In the genomic region with DNA sequence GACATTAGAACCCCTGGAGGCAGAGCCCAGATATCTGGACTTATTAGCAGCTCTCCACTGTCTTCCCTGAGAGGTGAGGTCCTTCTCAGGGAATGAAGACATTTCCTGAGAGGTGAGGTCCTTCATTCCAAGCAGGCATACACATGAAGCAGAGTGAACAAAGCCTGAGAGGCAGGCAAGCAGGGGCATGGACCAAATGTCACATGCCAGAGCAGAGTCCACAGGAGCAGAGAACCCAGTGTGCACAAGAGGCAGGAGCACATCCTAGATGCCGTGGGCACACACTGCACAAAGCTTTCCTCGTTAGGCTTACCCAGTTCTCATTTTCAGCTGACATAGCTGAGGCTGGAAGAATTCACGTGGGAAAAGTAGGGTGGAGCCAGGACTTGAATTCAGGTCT, we compare ENCODE assay signal across 20 cellular contexts.
"Had no signal": no experiment of that assay in that cellular context is flagged by ENCODE, and none has a peak within 500 bp of the region (broad histone marks: within the 10 kb centered on the region; RNA-seq: fewer than 3 reads in every experiment).

No MANE protein-coding gene starts in this region.

- H3K36me3 ChIP-seq: colonic mucosa, esophagus muscularis mucosa, gastroesophageal sphincter, left ventricle myocardium inferior, right lobe of liver, tibial nerve had no signal

- H3K79me2 ChIP-seq: parathyroid adenoma had no signal

- H3K4me1 ChIP-seq: colonic mucosa, esophagus muscularis mucosa, gastroesophageal sphincter, left ventricle myocardium inferior, parathyroid adenoma, psoas muscle, right lobe of liver, testis, tibial nerve had no signal

- DNase-seq: caudate nucleus; colonic mucosa; dermis blood vessel endothelial cell; glutamatergic neuron; islet precursor cell; left ventricle myocardium inferior; naive thymus-derived CD4-positive, alpha-beta T cell; psoas muscle; retina; right lobe of liver; stimulated activated CD4-positive, alpha-beta T cell treated with anti-CD3 and anti-CD28 coated beads, Interleukin-4, amount 100 ng/mL, for 24 hours; stimulated activated naive B cell treated with anti-CD40 and anti-IgM and Interleukin-4, amounts not matched to agents 10 μg/mL and 1 μg/mL and 100 μg/mL, for 72 hours; stimulated activated naive CD8-positive, alpha-beta T cell treated with anti-CD3 and anti-CD28 coated beads, Interleukin-15, amount 100 ng/mL, for 72 hours; testis had no signal

- ATAC-seq: gastroesophageal sphincter; naive thymus-derived CD4-positive, alpha-beta T cell; psoas muscle; stimulated activated naive B cell treated with anti-CD40 and anti-IgM and Interleukin-4, amounts not matched to agents 10 μg/mL and 1 μg/mL and 100 μg/mL, for 72 hours; stimulated activated naive CD8-positive, alpha-beta T cell treated with anti-CD3 and anti-CD28 coated beads, Interleukin-15, amount 100 ng/mL, for 72 hours had no signal

- H3K36me3 Mint-ChIP-seq: naive thymus-derived CD4-positive, alpha-beta T cell; stimulated activated naive B cell treated with anti-CD40 and anti-IgM and Interleukin-4, amounts not matched to agents 10 μg/mL and 1 μg/mL and 100 μg/mL, for 72 hours had no signal

- H3K4me1 Mint-ChIP-seq: naive thymus-derived CD4-positive, alpha-beta T cell; stimulated activated naive B cell treated with anti-CD40 and anti-IgM and Interleukin-4, amounts not matched to agents 10 μg/mL and 1 μg/mL and 100 μg/mL, for 72 hours; stimulated activated naive CD8-positive, alpha-beta T cell treated with anti-CD3 and anti-CD28 coated beads, Interleukin-15, amount 100 ng/mL, for 72 hours had no signal

- H2AFZ ChIP-seq: parathyroid adenoma had no signal

- H3K27ac Mint-ChIP-seq: naive thymus-derived CD4-positive, alpha-beta T cell; stimulated activated naive B cell treated with anti-CD40 and anti-IgM and Interleukin-4, amounts not matched to agents 10 μg/mL and 1 μg/mL and 100 μg/mL, for 72 hours; stimulated activated naive CD8-positive, alpha-beta T cell treated with anti-CD3 and anti-CD28 coated beads, Interleukin-15, amount 100 ng/mL, for 72 hours had no signal

- H3K4me3 Mint-ChIP-seq: naive thymus-derived CD4-positive, alpha-beta T cell; stimulated activated naive B cell treated with anti-CD40 and anti-IgM and Interleukin-4, amounts not matched to agents 10 μg/mL and 1 μg/mL and 100 μg/mL, for 72 hours; stimulated activated naive CD8-positive, alpha-beta T cell treated with anti-CD3 and anti-CD28 coated beads, Interleukin-15, amount 100 ng/mL, for 72 hours had no signal

- H3K4me3 ChIP-seq: colonic mucosa, esophagus muscularis mucosa, gastroesophageal sphincter, left ventricle myocardium inferior, lung, psoas muscle, right lobe of liver, testis, tibial nerve had no signal

- H3K27ac ChIP-seq: colonic mucosa, esophagus muscularis mucosa, gastroesophageal sphincter, left ventricle myocardium inferior, parathyroid adenoma, psoas muscle, right lobe of liver, testis, tibial nerve had no signal

- FAIRE-seq: endothelial cell of umbilical vein had no signal

- H3K27me3 ChIP-seq: colonic mucosa, esophagus muscularis mucosa, right lobe of liver, testis, tibial nerve had no signal

- H3K9me3 Mint-ChIP-seq: stimulated activated naive CD8-positive, alpha-beta T cell treated with anti-CD3 and anti-CD28 coated beads, Interleukin-15, amount 100 ng/mL, for 72 hours had no signal

- H3K9me3 ChIP-seq: colonic mucosa, esophagus muscularis mucosa, gastroesophageal sphincter, left ventricle myocardium inferior, psoas muscle, right lobe of liver, testis, tibial nerve had no signal

- H3K9ac ChIP-seq: parathyroid adenoma had no signal
